ENCODE assay signal across 13 cellular contexts in genomic region chr2:58063641-58064040, GRCh38. TPM values are rescaled to one million over a fixed set of nuclear protein-coding genes. Genes with fewer than 3 reads are reported as not detected.
DNase-seq lines count a peak whose midpoint lies in the region; ATAC-seq and TF ChIP-seq lines count a peak whose summit lies in the region.
"Had no signal": no experiment of that assay in that cellular context is flagged by ENCODE, and none has a peak within 500 bp of the region (broad histone marks: within the 10 kb centered on the region; RNA-seq: fewer than 3 reads in every experiment).

No MANE protein-coding gene starts in this region.

- POLR2A ChIA-PET in activated CD8-positive, alpha-beta T cell treated with anti-CD3 and anti-CD28 coated beads for 36 hours (lab: Charles Lee) = interaction anchor here (1.0 kb wide), 1 partner anchor 17 kb away, joined by 3 read pairs; the partner anchor contains the start of gene VRK2

- H3K9me3 Mint-ChIP-seq in activated CD8-positive, alpha-beta T cell treated with anti-CD3 and anti-CD28 coated beads for 36 hours = peaks cover 5% of the 10 kb centered on the region

- CTCF ChIA-PET in activated CD8-positive, alpha-beta T cell treated with anti-CD3 and anti-CD28 coated beads for 36 hours (lab: Charles Lee) = no interaction called here

- intact Hi-C loops in activated CD8-positive, alpha-beta T cell treated with anti-CD3 and anti-CD28 coated beads for 36 hours (cut with micrococcal nuclease) = no loop called here

- H3K36me3 Mint-ChIP-seq in activated CD8-positive, alpha-beta T cell treated with anti-CD3 and anti-CD28 coated beads for 36 hours (ENCODE audit: low read depth) = peaks cover 22% of the 10 kb centered on the region

- no peak overlapping the region for H3K4me3 Mint-ChIP-seq in activated CD8-positive, alpha-beta T cell treated with anti-CD3 and anti-CD28 coated beads for 36 hours

- DNase-seq in AG08395 (ENCODE audit: low spot score) (peak; percentile 58), GM03348 (ENCODE audit: low spot score) (peak; percentile 18), iris pigment epithelial cell (ENCODE audit: low read depth) (peak; percentile 69), globus pallidus (ENCODE audit: low spot score) (no peak), NCI-H526 treated with DMSO at 0.1 percent for 48 hours (lab: John Stamatoyannopoulos, UW) (no peak)
- DNase-seq in activated CD8-positive, alpha-beta T cell treated with anti-CD3 and anti-CD28 coated beads for 36 hours = no peak
- DNase-seq: activated CD8-positive, alpha-beta memory T cell treated with anti-CD3 and anti-CD28 coated beads, Interleukin-2, amount 50 U/mL, for 48 hours; DND-41; GOT3; hypothalamus; stimulated activated CD4-positive, alpha-beta T cell treated with anti-CD3 and anti-CD28 coated beads, Interleukin-12 subunit alpha, Interleukin-12 subunit beta, amount 100 ng/mL, for 4 hours had no signal

- H3K27ac Mint-ChIP-seq in activated CD8-positive, alpha-beta T cell treated with anti-CD3 and anti-CD28 coated beads for 36 hours = peak overlapping the region; percentile 35

- ATAC-seq in activated CD8-positive, alpha-beta T cell treated with anti-CD3 and anti-CD28 coated beads for 36 hours = no peak
- no peak for ATAC-seq in HG03571 (IDR thresholded peaks at IDR 0.05; ENCODE audit: unreplicated experiment)
- no peak for ATAC-seq in GM21619 (IDR thresholded peaks at IDR 0.05; ENCODE audit: unreplicated experiment)

- no peak for TF ChIP-seq CTCF in activated CD8-positive, alpha-beta T cell treated with anti-CD3 and anti-CD28 coated beads for 36 hours (IDR thresholded peaks at IDR 0.05)

- no peaks in the 10 kb centered on the region for H3K27me3 Mint-ChIP-seq in activated CD8-positive, alpha-beta T cell treated with anti-CD3 and anti-CD28 coated beads for 36 hours

- H3K4me1 Mint-ChIP-seq in activated CD8-positive, alpha-beta T cell treated with anti-CD3 and anti-CD28 coated beads for 36 hours (ENCODE audit: low read depth) = peaks cover 32% of the 10 kb centered on the region

RNA-seq across cellular contexts. Expression of gene VRK2, which starts 17.0 kb away (rescaled TPM):
- total RNA-seq in activated CD8-positive, alpha-beta T cell treated with anti-CD3 and anti-CD28 coated beads for 36 hours = 10 to 100 TPM; 17.7 to 18.3 TPM

Comparison
In these comparisons a context has a peak if more than half of its experiments do, and no peak if none do; other contexts are left out.
1. DNase-seq: peak in AG08395 (single experiment), GM03348 (single experiment) and iris pigment epithelial cell (single experiment); none in activated CD8-positive, alpha-beta T cell treated with anti-CD3 and anti-CD28 coated beads for 36 hours (single experiment), globus pallidus (single experiment) and NCI-H526 treated with DMSO at 0.1 percent for 48 hours (single experiment).